In the genomic region with DNA sequence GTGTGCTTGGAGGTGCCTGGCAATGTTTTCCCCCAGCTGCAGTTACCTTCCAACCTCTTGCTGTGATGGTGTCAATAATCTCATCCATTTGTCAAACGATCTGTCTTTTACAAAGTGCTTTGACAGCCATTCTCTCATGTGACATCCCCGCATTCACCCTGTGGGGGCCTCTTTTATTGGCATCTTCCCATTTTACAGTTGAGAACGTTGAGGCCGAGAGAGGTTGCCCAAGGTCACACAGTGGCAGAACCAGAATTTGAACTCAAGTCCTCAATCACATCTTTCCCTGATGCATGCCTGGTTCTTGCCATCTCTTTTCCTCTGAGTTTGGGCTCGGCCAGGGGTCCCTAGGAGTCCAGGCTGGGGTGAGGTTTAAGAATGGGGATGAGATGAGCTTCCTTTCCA, we compare ENCODE assay signal across 7 cellular contexts. TPM values are rescaled to one million over a fixed set of nuclear protein-coding genes. Genes with fewer than 3 reads are reported as not detected.
A peak's percentile ranks its signal among the peaks of the same experiment; 100 is the strongest.
DNase-seq lines count a peak whose midpoint lies in the region; ATAC-seq lines count a peak whose summit lies in the region.

No MANE protein-coding gene starts in this region.

- ATAC-seq in HG02678 (IDR thresholded peaks at IDR 0.05; ENCODE audit: unreplicated experiment) (no peak), HG02798 (IDR thresholded peaks at IDR 0.05; ENCODE audit: poor library complexity, unreplicated experiment) (no peak)

- H3K27ac ChIP-seq in HUES64 (ENCODE audit: low read depth, low read length), result no peak overlapping the region
- peak overlapping the region; percentile 0 for H3K27ac ChIP-seq in stomach smooth muscle (ENCODE audit: low read length)

- H3K4me1 Mint-ChIP-seq in activated naive CD8-positive, alpha-beta T cell (ENCODE audit: low read depth), result peaks cover 33% of the 10 kb centered on the region
- H3K4me1 Mint-ChIP-seq in immature natural killer cell, result peaks cover 43 to 44% of the 10 kb centered on the region in 2 donors

- no peaks in the 10 kb centered on the region for H3K9me3 Mint-ChIP-seq in activated naive CD8-positive, alpha-beta T cell (ENCODE audit: low read depth)
- H3K9me3 Mint-ChIP-seq in immature natural killer cell, result no peaks in the 10 kb centered on the region

- peak overlapping the region; percentile 78 for H3K4me3 ChIP-seq in HUES64 (ENCODE audit: low read length)
- peak overlapping the region; percentile 89 to 93 for H3K4me3 ChIP-seq in stomach smooth muscle (ENCODE audit: low read length in 2 of 2)

- peaks cover 45% of the 10 kb centered on the region for H3K36me3 ChIP-seq in HUES64 (ENCODE audit: insufficient read depth, low read length)
- peaks cover 27 to 29% of the 10 kb centered on the region in 2 donors for H3K36me3 ChIP-seq in stomach smooth muscle (ENCODE audit: control insufficient read depth in 2 of 2, insufficient read depth in 2 of 2, low read length in 2 of 2)

- 83% methylated on average over 5 of the region's 5 CpGs for WGBS in HUES64

- peaks cover 11% of the 10 kb centered on the region for H3K27me3 ChIP-seq in HUES64 (ENCODE audit: insufficient read depth, low read length)
- no peaks in the 10 kb centered on the region for H3K27me3 ChIP-seq in stomach smooth muscle (ENCODE audit: control insufficient read depth in 1 of 2, insufficient read depth in 2 of 2, low read length in 2 of 2)

- H3K36me3 Mint-ChIP-seq in activated naive CD8-positive, alpha-beta T cell, result no peaks in the 10 kb centered on the region
- H3K36me3 Mint-ChIP-seq in immature natural killer cell, result peaks cover 0 to 21% (median 0%) of the 10 kb centered on the region in 3 donors

- peak overlapping the region; percentile 94 for H3K4me3 Mint-ChIP-seq in activated naive CD8-positive, alpha-beta T cell
- peak overlapping the region; percentile 87 to 96 (median 95) for H3K4me3 Mint-ChIP-seq in immature natural killer cell

- DNase-seq in immature natural killer cell, result no peak
- DNase-seq in stimulated activated CD4-positive, alpha-beta T cell treated with anti-CD3 and anti-CD28 coated beads, Interleukin-1b, Interleukin-23, amount 100 ng/mL, for 48 hours, result no peak

- H3K9me3 ChIP-seq in HUES64 (ENCODE audit: insufficient read depth, low read depth, low read length) (peaks cover 9% of the 10 kb centered on the region), stomach smooth muscle (ENCODE audit: control insufficient read depth in 2 of 2, low read length in 2 of 2) (no peaks in the 10 kb centered on the region)

- H3K4me1 ChIP-seq in HUES64 (ENCODE audit: insufficient read depth, low read length), result peaks cover 26% of the 10 kb centered on the region
- H3K4me1 ChIP-seq in stomach smooth muscle (ENCODE audit: control insufficient read depth, insufficient read depth, low read length), result peaks cover 36% of the 10 kb centered on the region

- peak overlapping the region; percentile 76 for H3K27ac Mint-ChIP-seq in activated naive CD8-positive, alpha-beta T cell
- peak overlapping the region; percentile 76 to 96 (median 93) for H3K27ac Mint-ChIP-seq in immature natural killer cell

- H3K9ac ChIP-seq in HUES64 (ENCODE audit: low read depth, low read length), result no peak overlapping the region
- H3K9ac ChIP-seq in stomach smooth muscle (ENCODE audit: low read length in 2 of 2), result peak overlapping the region; percentile 93 to 97

- H3K27me3 Mint-ChIP-seq in activated naive CD8-positive, alpha-beta T cell, result no peaks in the 10 kb centered on the region
- peaks cover 2 to 3% (median 2%) of the 10 kb centered on the region in 3 donors for H3K27me3 Mint-ChIP-seq in immature natural killer cell (ENCODE audit: low read depth in 3 of 3)

RNA-seq across cellular contexts. Expression of a gene that starts 1.5 kb away (rescaled TPM):
- polyA plus RNA-seq in HUES64 (2013, experiment 1 of 2), result 21.2 TPM
- 21.2 TPM for polyA plus RNA-seq in HUES64 (2013, experiment 2 of 2)
- polyA plus RNA-seq in immature natural killer cell, result 10 to 100 TPM in 1 of 3 donors, 1 to 10 TPM in 2; 2.1 to 10.7 (median 3.0) TPM

RNA-seq across cellular contexts. Expression of a gene that starts 13.3 kb away (rescaled TPM):
- 61.8 TPM for polyA plus RNA-seq in HUES64 (2013, experiment 1 of 2)
- polyA plus RNA-seq in HUES64 (2013, experiment 2 of 2), result 82.6 TPM
- 100 to 1,000 TPM; 157 to 243 (median 216) TPM for polyA plus RNA-seq in immature natural killer cell

RNA-seq across cellular contexts. Expression of a gene that starts 20.3 kb away (rescaled TPM):
- polyA plus RNA-seq in HUES64 (2013, experiment 1 of 2), result 14.5 TPM
- 14.4 TPM for polyA plus RNA-seq in HUES64 (2013, experiment 2 of 2)
- polyA plus RNA-seq in immature natural killer cell, result 10 to 100 TPM; 14.1 to 23.5 (median 18.9) TPM

RNA-seq across cellular contexts. Expression of a gene that starts 20.9 kb away (rescaled TPM):
- polyA plus RNA-seq in HUES64 (2013, experiment 1 of 2), result 87.9 TPM
- polyA plus RNA-seq in HUES64 (2013, experiment 2 of 2), result 90.7 TPM
- polyA plus RNA-seq in immature natural killer cell, result 1 to 10 TPM; 7.4 to 7.9 (median 7.7) TPM

RNA-seq across cellular contexts. Expression of a gene that starts 35.7 kb away (rescaled TPM):
- 3.3 TPM for polyA plus RNA-seq in HUES64 (2013, experiment 1 of 2)
- 3.7 TPM for polyA plus RNA-seq in HUES64 (2013, experiment 2 of 2)
- polyA plus RNA-seq in immature natural killer cell, result not detected
